Comparison of ENCODE assay signal across 9 cellular contexts in genomic region chr4:142402925-142403324, GRCh38.
DNase-seq lines count a peak whose midpoint lies in the region; ATAC-seq, FAIRE-seq and TF ChIP-seq lines count a peak whose summit lies in the region.
"Had no signal": no experiment of that assay in that cellular context is flagged by ENCODE, and none has a peak within 500 bp of the region (broad histone marks: within the 10 kb centered on the region; RNA-seq: fewer than 3 reads in every experiment).

No MANE protein-coding gene starts in this region.

- H3K4me1 ChIP-seq in CD4-positive, CD25-positive, alpha-beta regulatory T cell (ENCODE audit: control insufficient read depth, insufficient read depth, low read length, poor library complexity, severe bottlenecking) = peaks cover 79% of the 10 kb centered on the region

- no peaks in the 10 kb centered on the region for H3K9me3 ChIP-seq in CD4-positive, CD25-positive, alpha-beta regulatory T cell (ENCODE audit: control insufficient read depth in 2 of 2, low read length in 2 of 2)

- no peak for ATAC-seq in CD4-positive, CD25-positive, alpha-beta regulatory T cell (ENCODE audit: low read depth in 2 of 2)
- no peak for ATAC-seq in natural killer cell treated with Interleukin-12 subunit alpha and Interleukin-12 subunit beta and Interleukin-15 and Interleukin-18, amount 100 ng/mL, for 72 hours

- H3K27ac ChIP-seq in CD4-positive, CD25-positive, alpha-beta regulatory T cell (ENCODE audit: insufficient read depth, low read length, poor library complexity, severe bottlenecking) = peak overlapping the region; percentile 79

- peak overlapping the region; percentile 73 to 96 (median 92) for H3K27ac Mint-ChIP-seq in CD4-positive, CD25-positive, alpha-beta regulatory T cell
- peak overlapping the region; percentile 56 to 59 for H3K27ac Mint-ChIP-seq in natural killer cell treated with Interleukin-12 subunit alpha and Interleukin-12 subunit beta and Interleukin-15 and Interleukin-18, amount 100 ng/mL, for 72 hours

- H3K36me3 Mint-ChIP-seq in CD4-positive, CD25-positive, alpha-beta regulatory T cell = peaks cover 34% of the 10 kb centered on the region
- no peaks in the 10 kb centered on the region for H3K36me3 Mint-ChIP-seq in natural killer cell treated with Interleukin-12 subunit alpha and Interleukin-12 subunit beta and Interleukin-15 and Interleukin-18, amount 100 ng/mL, for 72 hours

- no peaks in the 10 kb centered on the region for H3K36me3 ChIP-seq in CD4-positive, CD25-positive, alpha-beta regulatory T cell (ENCODE audit: control insufficient read depth, insufficient read depth, low read length)
- no peaks in the 10 kb centered on the region for H3K36me3 ChIP-seq in bronchial epithelial cell (ENCODE audit: control insufficient read depth, insufficient read depth, low read length)

- FAIRE-seq in bronchial epithelial cell (lab: Jason Lieb, UNC) (no peak), frontal cortex (lab: Jason Lieb, UNC) (no peak)

- H3K9me3 Mint-ChIP-seq in CD4-positive, CD25-positive, alpha-beta regulatory T cell = peaks cover 0 to 2% (median 0%) of the 10 kb centered on the region in 7 donors
- no peaks in the 10 kb centered on the region for H3K9me3 Mint-ChIP-seq in natural killer cell treated with Interleukin-12 subunit alpha and Interleukin-12 subunit beta and Interleukin-15 and Interleukin-18, amount 100 ng/mL, for 72 hours

- H3K4me3 ChIP-seq in CD4-positive, CD25-positive, alpha-beta regulatory T cell (ENCODE audit: low read depth, low read length) = peak overlapping the region; percentile 93
- H3K4me3 ChIP-seq in bronchial epithelial cell (ENCODE audit: low read depth, low read length) = no peak overlapping the region

- H3K4me1 Mint-ChIP-seq in CD4-positive, CD25-positive, alpha-beta regulatory T cell = peaks cover 38 to 71% (median 58%) of the 10 kb centered on the region in 4 donors
- peaks cover 23 to 43% of the 10 kb centered on the region in 2 donors for H3K4me1 Mint-ChIP-seq in natural killer cell treated with Interleukin-12 subunit alpha and Interleukin-12 subunit beta and Interleukin-15 and Interleukin-18, amount 100 ng/mL, for 72 hours (ENCODE audit: low read depth in 2 of 2)

- no peaks in the 10 kb centered on the region for H3K27me3 Mint-ChIP-seq in CD4-positive, CD25-positive, alpha-beta regulatory T cell
- H3K27me3 Mint-ChIP-seq in natural killer cell treated with Interleukin-12 subunit alpha and Interleukin-12 subunit beta and Interleukin-15 and Interleukin-18, amount 100 ng/mL, for 72 hours = no peaks in the 10 kb centered on the region

- TF ChIP-seq CTCF in bronchial epithelial cell (IDR thresholded peaks at IDR 0.05; ENCODE audit: insufficient read depth, low read length, severe bottlenecking) (no peak), GM20000 (IDR thresholded peaks at IDR 0.05; ENCODE audit: extremely low read depth, missing control alignments) (no peak)

- H3K27me3 ChIP-seq in CD4-positive, CD25-positive, alpha-beta regulatory T cell (ENCODE audit: control insufficient read depth, insufficient read depth, low read length) = no peaks in the 10 kb centered on the region
- H3K27me3 ChIP-seq in bronchial epithelial cell (ENCODE audit: control insufficient read depth, insufficient read depth, low read length) = no peaks in the 10 kb centered on the region

- peak overlapping the region; percentile 84 to 97 (median 91) for H3K4me3 Mint-ChIP-seq in CD4-positive, CD25-positive, alpha-beta regulatory T cell
- peak overlapping the region; percentile 60 for H3K4me3 Mint-ChIP-seq in natural killer cell treated with Interleukin-12 subunit alpha and Interleukin-12 subunit beta and Interleukin-15 and Interleukin-18, amount 100 ng/mL, for 72 hours

- DNase-seq in CD4-positive, CD25-positive, alpha-beta regulatory T cell = peak in 1 of 3 donors; percentile 52
- DNase-seq in OCI-M1 (lab: John Stamatoyannopoulos, UW) (peak; percentile 65), bronchial epithelial cell (ENCODE audit: low read depth) (peak; percentile 67), SIG-M5 (lab: John Stamatoyannopoulos, UW) (no peak), SW480 (ENCODE audit: low spot score) (no peak), GM20000 (ENCODE audit: low spot score) (no peak), frontal cortex (ENCODE audit: low spot score in 2 of 2) (no peak)
- no peak for DNase-seq in natural killer cell treated with Interleukin-12 subunit alpha and Interleukin-12 subunit beta and Interleukin-15 and Interleukin-18, amount 100 ng/mL, for 72 hours (ENCODE audit: low spot score)
- DNase-seq: NCI-H1417 treated with DMSO at 0.1 percent for 48 hours had no signal

Comparison
In these comparisons a context has a peak if more than half of its experiments do, and no peak if none do; other contexts are left out.
1. DNase-seq: peak in OCI-M1 (single experiment) and bronchial epithelial cell (single experiment); none in natural killer cell treated with Interleukin-12 subunit alpha and Interleukin-12 subunit beta and Interleukin-15 and Interleukin-18, amount 100 ng/mL, for 72 hours (single experiment), SIG-M5 (single experiment), SW480 (single experiment), GM20000 (single experiment) and frontal cortex (0 of 2).